Comparison of ENCODE assay signal across 1 cellular context in the genomic region with DNA sequence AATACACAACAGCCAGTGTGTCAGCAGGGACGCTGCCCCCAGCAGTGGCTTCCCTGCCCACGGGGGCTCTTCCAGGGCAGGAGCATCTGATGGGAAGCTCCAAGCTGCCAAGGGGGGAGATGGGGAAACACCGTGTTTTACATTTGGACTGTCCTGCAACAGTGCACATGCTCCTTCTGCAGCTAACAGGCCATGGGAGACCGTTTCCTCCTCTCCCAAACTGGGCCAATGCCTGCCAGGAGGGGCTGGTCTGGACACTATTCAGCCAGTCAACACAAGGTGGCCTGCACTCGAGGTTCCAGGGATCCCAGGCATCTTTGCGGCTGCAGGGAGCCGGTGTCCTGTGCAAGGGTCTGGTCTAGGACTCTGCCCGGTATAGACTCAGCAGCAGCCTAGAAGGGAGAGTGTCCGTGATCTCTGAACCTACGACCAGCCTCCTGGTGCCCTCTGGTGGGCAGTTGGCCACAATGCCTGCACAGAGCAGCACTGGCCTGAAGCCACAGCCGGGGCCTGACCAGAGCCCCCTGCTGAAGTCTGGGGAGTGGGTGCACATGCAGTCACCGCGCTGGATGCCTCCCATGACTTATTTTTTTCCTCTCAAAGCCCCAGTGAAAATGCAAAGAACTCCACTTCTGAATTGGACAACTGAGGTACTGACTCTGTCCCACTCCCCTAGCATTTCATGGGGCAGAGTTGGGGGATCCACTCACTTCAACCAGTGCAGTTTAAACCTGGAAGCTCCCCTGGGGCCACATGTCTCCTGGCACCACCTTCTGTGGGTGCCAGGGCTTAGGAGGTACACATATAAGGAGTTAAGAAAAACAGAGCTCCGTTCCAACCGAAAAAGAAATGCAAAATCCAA.
TF ChIP-seq lines count a peak whose summit lies in the region.

No MANE protein-coding gene starts in this region.

TF ChIP-seq in K562, 482 proteins besides CTCF, POLR2A, EP300 and RAD21 (continues in another document):
- TF ChIP-seq PHB (CRISPR knock-in tag; IDR thresholded peaks at IDR 0.05) (0 out of 2 replicates have a peak, but pooled peaks have one; percentile 13), KDM4B (IDR thresholded peaks at IDR 0.05; ENCODE audit: borderline replicate concordance in 2 of 2, low read depth in 1 of 2) (no peak), STAT5A (IDR thresholded peaks at IDR 0.05; ENCODE audit: borderline replicate concordance, low read length) (peak; percentile 23; the same call in 1 of the 2 replicates), MYNN (IDR thresholded peaks at IDR 0.05) (peak; percentile 91), MYNN (CRISPR knock-in tag; IDR thresholded peaks at IDR 0.05) (no peak), POU5F1 (IDR thresholded peaks at IDR 0.05; ENCODE audit: borderline replicate concordance, low read depth, low read length, partially characterized antibody) (no peak), FOXA3 (CRISPR knock-in tag; conservative IDR thresholded peaks at IDR 0.05 in 1 of 2, IDR thresholded peaks at IDR 0.05 in 1 of 2) (peak in 1 of 2 experiments; percentile 19; a peak in 1 of 4 replicates), BHLHE40 (IDR thresholded peaks at IDR 0.05; ENCODE audit: low read length) (0 out of 2 replicates have a peak, but pooled peaks have one; percentile 11), SRF (CRISPR knock-in tag; IDR thresholded peaks at IDR 0.05) (0 out of 4 replicates have a peak, but pooled peaks of 1 of the 2 experiments have one; percentile 9), STAG1 (CRISPR knock-in tag; IDR thresholded peaks at IDR 0.05; ENCODE audit: borderline replicate concordance) (peak; percentile 50; the same call in 1 of the 2 replicates), ZNF830 (CRISPR knock-in tag; IDR thresholded peaks at IDR 0.05) (0 out of 2 replicates have a peak, but pooled peaks have one; percentile 19), SMARCA5 (IDR thresholded peaks at IDR 0.05) (no peak), CCNT2 (IDR thresholded peaks at IDR 0.05; ENCODE audit: borderline replicate concordance, extremely low read depth, insufficient read length, low read depth, low read length) (peak; percentile 45), JUND (IDR thresholded peaks at IDR 0.05; ENCODE audit: borderline replicate concordance, low read depth, low read length) (peak; percentile 27; the same call in 1 of the 2 replicates), JUND (tag; IDR thresholded peaks at IDR 0.05; ENCODE audit: borderline replicate concordance, low read depth, low read length) (no peak), POLR2AphosphoS5 (IDR thresholded peaks at IDR 0.05; ENCODE audit: control insufficient read depth, insufficient read depth, low read depth, low read length) (peak; percentile 59; the same call in 1 of the 2 replicates), SIN3B (IDR thresholded peaks at IDR 0.05; ENCODE audit: low read depth) (0 out of 2 replicates have a peak, but pooled peaks have one; percentile 25), YY1 (IDR thresholded peaks at IDR 0.05; ENCODE audit: borderline replicate concordance in 1 of 3, control insufficient read depth in 1 of 3, extremely low read depth in 1 of 3, insufficient read depth in 3 of 3, insufficient read length in 1 of 3, insufficient replicate concordance in 2 of 3, low read depth in 1 of 3, low read length in 2 of 3) (peak in 1 of 3 experiments; percentile 11), FOXP1 (CRISPR knock-in tag; IDR thresholded peaks at IDR 0.05) (peak; percentile 77; the same call in 1 of the 2 replicates), ZNF436 (CRISPR knock-in tag; IDR thresholded peaks at IDR 0.05) (0 out of 2 replicates have a peak, but pooled peaks have one; percentile 7), HMGN3 (IDR thresholded peaks at IDR 0.05; ENCODE audit: borderline replicate concordance, extremely low read depth, insufficient read length, low read depth, low read length) (peak; percentile 53), RBM39 (optimal IDR thresholded peaks at IDR 0.05; ENCODE audit: low read depth, low read length) (no peak), SMC3 (conservative IDR thresholded peaks at IDR 0.05; ENCODE audit: insufficient read depth, low read depth, low read length) (peak; percentile 73), CBFA2T3 (IDR thresholded peaks at IDR 0.05) (no peak), SMAD2 (IDR thresholded peaks at IDR 0.05; ENCODE audit: low read depth, low read length) (no peak), ERF (CRISPR knock-in tag; IDR thresholded peaks at IDR 0.05) (no peak; the same call in 1 of the 2 replicates), HDAC3 (IDR thresholded peaks at IDR 0.05; ENCODE audit: borderline replicate concordance, partially characterized antibody) (no peak), ZNF780A (CRISPR knock-in tag; IDR thresholded peaks at IDR 0.05) (0 out of 2 replicates have a peak, but pooled peaks have one; percentile 26), KHSRP (IDR thresholded peaks at IDR 0.05) (peak; percentile 8; the same call in 1 of the 2 replicates)
- TF ChIP-seq, protein P1, sequence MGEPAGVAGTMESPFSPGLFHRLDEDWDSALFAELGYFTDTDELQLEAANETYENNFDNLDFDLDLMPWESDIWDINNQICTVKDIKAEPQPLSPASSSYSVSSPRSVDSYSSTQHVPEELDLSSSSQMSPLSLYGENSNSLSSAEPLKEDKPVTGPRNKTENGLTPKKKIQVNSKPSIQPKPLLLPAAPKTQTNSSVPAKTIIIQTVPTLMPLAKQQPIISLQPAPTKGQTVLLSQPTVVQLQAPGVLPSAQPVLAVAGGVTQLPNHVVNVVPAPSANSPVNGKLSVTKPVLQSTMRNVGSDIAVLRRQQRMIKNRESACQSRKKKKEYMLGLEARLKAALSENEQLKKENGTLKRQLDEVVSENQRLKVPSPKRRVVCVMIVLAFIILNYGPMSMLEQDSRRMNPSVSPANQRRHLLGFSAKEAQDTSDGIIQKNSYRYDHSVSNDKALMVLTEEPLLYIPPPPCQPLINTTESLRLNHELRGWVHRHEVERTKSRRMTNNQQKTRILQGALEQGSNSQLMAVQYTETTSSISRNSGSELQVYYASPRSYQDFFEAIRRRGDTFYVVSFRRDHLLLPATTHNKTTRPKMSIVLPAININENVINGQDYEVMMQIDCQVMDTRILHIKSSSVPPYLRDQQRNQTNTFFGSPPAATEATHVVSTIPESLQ (CRISPR knock-in tag; IDR thresholded peaks at IDR 0.05): no peak
- TF ChIP-seq, protein P2, sequence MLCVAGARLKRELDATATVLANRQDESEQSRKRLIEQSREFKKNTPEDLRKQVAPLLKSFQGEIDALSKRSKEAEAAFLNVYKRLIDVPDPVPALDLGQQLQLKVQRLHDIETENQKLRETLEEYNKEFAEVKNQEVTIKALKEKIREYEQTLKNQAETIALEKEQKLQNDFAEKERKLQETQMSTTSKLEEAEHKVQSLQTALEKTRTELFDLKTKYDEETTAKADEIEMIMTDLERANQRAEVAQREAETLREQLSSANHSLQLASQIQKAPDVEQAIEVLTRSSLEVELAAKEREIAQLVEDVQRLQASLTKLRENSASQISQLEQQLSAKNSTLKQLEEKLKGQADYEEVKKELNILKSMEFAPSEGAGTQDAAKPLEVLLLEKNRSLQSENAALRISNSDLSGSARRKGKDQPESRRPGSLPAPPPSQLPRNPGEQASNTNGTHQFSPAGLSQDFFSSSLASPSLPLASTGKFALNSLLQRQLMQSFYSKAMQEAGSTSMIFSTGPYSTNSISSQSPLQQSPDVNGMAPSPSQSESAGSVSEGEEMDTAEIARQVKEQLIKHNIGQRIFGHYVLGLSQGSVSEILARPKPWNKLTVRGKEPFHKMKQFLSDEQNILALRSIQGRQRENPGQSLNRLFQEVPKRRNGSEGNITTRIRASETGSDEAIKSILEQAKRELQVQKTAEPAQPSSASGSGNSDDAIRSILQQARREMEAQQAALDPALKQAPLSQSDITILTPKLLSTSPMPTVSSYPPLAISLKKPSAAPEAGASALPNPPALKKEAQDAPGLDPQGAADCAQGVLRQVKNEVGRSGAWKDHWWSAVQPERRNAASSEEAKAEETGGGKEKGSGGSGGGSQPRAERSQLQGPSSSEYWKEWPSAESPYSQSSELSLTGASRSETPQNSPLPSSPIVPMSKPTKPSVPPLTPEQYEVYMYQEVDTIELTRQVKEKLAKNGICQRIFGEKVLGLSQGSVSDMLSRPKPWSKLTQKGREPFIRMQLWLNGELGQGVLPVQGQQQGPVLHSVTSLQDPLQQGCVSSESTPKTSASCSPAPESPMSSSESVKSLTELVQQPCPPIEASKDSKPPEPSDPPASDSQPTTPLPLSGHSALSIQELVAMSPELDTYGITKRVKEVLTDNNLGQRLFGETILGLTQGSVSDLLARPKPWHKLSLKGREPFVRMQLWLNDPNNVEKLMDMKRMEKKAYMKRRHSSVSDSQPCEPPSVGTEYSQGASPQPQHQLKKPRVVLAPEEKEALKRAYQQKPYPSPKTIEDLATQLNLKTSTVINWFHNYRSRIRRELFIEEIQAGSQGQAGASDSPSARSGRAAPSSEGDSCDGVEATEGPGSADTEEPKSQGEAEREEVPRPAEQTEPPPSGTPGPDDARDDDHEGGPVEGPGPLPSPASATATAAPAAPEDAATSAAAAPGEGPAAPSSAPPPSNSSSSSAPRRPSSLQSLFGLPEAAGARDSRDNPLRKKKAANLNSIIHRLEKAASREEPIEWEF (CRISPR knock-in tag; IDR thresholded peaks at IDR 0.05): no peak
- TF ChIP-seq, protein P3, sequence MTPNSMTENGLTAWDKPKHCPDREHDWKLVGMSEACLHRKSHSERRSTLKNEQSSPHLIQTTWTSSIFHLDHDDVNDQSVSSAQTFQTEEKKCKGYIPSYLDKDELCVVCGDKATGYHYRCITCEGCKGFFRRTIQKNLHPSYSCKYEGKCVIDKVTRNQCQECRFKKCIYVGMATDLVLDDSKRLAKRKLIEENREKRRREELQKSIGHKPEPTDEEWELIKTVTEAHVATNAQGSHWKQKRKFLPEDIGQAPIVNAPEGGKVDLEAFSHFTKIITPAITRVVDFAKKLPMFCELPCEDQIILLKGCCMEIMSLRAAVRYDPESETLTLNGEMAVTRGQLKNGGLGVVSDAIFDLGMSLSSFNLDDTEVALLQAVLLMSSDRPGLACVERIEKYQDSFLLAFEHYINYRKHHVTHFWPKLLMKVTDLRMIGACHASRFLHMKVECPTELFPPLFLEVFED (CRISPR knock-in tag; conservative IDR thresholded peaks at IDR 0.05): peak; percentile 82; the same call in 1 of the 2 replicates
- TF ChIP-seq, protein P4, sequence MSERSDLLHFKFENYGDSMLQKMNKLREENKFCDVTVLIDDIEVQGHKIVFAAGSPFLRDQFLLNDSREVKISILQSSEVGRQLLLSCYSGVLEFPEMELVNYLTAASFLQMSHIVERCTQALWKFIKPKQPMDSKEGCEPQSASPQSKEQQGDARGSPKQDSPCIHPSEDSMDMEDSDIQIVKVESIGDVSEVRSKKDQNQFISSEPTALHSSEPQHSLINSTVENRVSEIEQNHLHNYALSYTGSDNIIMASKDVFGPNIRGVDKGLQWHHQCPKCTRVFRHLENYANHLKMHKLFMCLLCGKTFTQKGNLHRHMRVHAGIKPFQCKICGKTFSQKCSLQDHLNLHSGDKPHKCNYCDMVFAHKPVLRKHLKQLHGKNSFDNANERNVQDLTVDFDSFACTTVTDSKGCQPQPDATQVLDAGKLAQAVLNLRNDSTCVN (CRISPR knock-in tag; IDR thresholded peaks at IDR 0.05): 0 out of 2 replicates have a peak, but pooled peaks have one; percentile 4
- TF ChIP-seq, protein P5, sequence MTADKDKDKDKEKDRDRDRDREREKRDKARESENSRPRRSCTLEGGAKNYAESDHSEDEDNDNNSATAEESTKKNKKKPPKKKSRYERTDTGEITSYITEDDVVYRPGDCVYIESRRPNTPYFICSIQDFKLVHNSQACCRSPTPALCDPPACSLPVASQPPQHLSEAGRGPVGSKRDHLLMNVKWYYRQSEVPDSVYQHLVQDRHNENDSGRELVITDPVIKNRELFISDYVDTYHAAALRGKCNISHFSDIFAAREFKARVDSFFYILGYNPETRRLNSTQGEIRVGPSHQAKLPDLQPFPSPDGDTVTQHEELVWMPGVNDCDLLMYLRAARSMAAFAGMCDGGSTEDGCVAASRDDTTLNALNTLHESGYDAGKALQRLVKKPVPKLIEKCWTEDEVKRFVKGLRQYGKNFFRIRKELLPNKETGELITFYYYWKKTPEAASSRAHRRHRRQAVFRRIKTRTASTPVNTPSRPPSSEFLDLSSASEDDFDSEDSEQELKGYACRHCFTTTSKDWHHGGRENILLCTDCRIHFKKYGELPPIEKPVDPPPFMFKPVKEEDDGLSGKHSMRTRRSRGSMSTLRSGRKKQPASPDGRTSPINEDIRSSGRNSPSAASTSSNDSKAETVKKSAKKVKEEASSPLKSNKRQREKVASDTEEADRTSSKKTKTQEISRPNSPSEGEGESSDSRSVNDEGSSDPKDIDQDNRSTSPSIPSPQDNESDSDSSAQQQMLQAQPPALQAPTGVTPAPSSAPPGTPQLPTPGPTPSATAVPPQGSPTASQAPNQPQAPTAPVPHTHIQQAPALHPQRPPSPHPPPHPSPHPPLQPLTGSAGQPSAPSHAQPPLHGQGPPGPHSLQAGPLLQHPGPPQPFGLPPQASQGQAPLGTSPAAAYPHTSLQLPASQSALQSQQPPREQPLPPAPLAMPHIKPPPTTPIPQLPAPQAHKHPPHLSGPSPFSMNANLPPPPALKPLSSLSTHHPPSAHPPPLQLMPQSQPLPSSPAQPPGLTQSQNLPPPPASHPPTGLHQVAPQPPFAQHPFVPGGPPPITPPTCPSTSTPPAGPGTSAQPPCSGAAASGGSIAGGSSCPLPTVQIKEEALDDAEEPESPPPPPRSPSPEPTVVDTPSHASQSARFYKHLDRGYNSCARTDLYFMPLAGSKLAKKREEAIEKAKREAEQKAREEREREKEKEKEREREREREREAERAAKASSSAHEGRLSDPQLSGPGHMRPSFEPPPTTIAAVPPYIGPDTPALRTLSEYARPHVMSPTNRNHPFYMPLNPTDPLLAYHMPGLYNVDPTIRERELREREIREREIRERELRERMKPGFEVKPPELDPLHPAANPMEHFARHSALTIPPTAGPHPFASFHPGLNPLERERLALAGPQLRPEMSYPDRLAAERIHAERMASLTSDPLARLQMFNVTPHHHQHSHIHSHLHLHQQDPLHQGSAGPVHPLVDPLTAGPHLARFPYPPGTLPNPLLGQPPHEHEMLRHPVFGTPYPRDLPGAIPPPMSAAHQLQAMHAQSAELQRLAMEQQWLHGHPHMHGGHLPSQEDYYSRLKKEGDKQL (CRISPR knock-in tag; IDR thresholded peaks at IDR 0.05; ENCODE audit: borderline replicate concordance): no peak
- TF ChIP-seq, protein P6, sequence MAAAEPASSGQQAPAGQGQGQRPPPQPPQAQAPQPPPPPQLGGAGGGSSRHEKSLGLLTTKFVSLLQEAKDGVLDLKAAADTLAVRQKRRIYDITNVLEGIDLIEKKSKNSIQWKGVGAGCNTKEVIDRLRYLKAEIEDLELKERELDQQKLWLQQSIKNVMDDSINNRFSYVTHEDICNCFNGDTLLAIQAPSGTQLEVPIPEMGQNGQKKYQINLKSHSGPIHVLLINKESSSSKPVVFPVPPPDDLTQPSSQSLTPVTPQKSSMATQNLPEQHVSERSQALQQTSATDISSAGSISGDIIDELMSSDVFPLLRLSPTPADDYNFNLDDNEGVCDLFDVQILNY (CRISPR knock-in tag; IDR thresholded peaks at IDR 0.05): no peak
